In the genomic region with DNA sequence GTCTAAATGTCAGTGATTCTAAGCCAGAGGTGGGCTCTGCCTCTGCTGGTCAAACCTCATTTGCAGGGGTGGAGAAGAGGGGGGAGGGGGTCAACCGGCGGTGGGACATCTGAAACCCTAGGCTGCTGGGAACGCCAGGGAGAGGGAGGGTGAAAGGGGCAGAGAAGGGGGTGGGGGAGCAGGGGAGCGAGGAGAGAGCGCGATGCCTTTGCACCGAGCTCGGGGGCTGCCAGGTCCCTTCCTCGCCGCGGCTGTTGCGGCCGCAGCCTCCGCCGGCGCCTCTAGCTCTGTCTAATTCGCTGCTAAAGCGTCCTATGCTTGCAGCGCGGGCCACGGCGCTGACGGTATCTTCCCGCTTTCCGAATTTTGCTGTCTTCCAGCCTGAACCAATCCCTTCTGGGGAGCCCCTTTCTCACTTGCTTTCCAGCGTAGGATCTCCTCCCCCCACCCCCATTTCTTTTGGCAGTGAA, we compare ENCODE assay signal across 8 cellular contexts. TPM values are rescaled to one million over a fixed set of nuclear protein-coding genes. Genes with fewer than 3 reads are reported as not detected.
DNase-seq lines count a peak whose midpoint lies in the region; ATAC-seq and TF ChIP-seq lines count a peak whose summit lies in the region.

A gene (minus strand): TSS at position 11 of the 470 bp plus-strand sequence. CDS start 738 bp downstream, outside the sequence.

- DNase-seq in astrocyte of the cerebellum (ENCODE audit: low read depth) (no peak), kidney epithelial cell (ENCODE audit: low read depth) (no peak), T1000 (lab: John Stamatoyannopoulos, UW) (no peak)
- no peak for DNase-seq in activated effector memory CD4-positive, alpha-beta T cell treated with Interleukin-2 at 50 U/mL for 16 hours

- H3K36me3 ChIP-seq in HUES64 (ENCODE audit: insufficient read depth, low read length) (no peaks in the 10 kb centered on the region), kidney epithelial cell (ENCODE audit: control insufficient read depth, insufficient read depth, low read length) (no peaks in the 10 kb centered on the region), stomach smooth muscle (ENCODE audit: control insufficient read depth in 2 of 2, insufficient read depth in 2 of 2, low read length in 2 of 2) (no peaks in the 10 kb centered on the region)

- in situ Hi-C loops in astrocyte of the cerebellum (cut with HindIII; ENCODE audit: low sequenced_read_pairs), result no loop called here

- no peak within 1 kb of the TSS; the same call in 1 of the 2 replicates for H3K9ac ChIP-seq in HUES64 (ENCODE audit: low read depth, low read length)
- H3K9ac ChIP-seq in stomach smooth muscle (ENCODE audit: low read length in 2 of 2), result peak within 1 kb of the TSS; percentile 86 to 95

- H3K27ac ChIP-seq in HUES64 (ENCODE audit: low read depth, low read length) (no peak within 1 kb of the TSS), stomach smooth muscle (ENCODE audit: low read length) (peak within 1 kb of the TSS; percentile 89)

- no peak for ATAC-seq in GM21825 (IDR thresholded peaks at IDR 0.05; ENCODE audit: unreplicated experiment)
- ATAC-seq in HG02588 (IDR thresholded peaks at IDR 0.05; ENCODE audit: unreplicated experiment), result no peak

- TF ChIP-seq CTCF in astrocyte of the cerebellum (IDR thresholded peaks at IDR 0.05; ENCODE audit: low read depth, low read length, missing control alignments), result no peak
- no peak for TF ChIP-seq CTCF in kidney epithelial cell (IDR thresholded peaks at IDR 0.05; ENCODE audit: insufficient read depth, low read length, poor library complexity, severe bottlenecking)

- under 1% methylated on average over 26 of the region's 26 CpGs for WGBS in HUES64

- H3K4me3 ChIP-seq in HUES64 (ENCODE audit: low read length) (peak within 1 kb of the TSS; percentile 58), astrocyte of the cerebellum (ENCODE audit: low read depth, low read length) (peak within 1 kb of the TSS; percentile 45), kidney epithelial cell (ENCODE audit: low read depth, low read length) (peak within 1 kb of the TSS; percentile 42), stomach smooth muscle (ENCODE audit: low read length in 2 of 2) (peak within 1 kb of the TSS; percentile 97 to 98)

- peaks cover 27% of the 10 kb centered on the region for H3K4me1 ChIP-seq in HUES64 (ENCODE audit: insufficient read depth, low read length)
- no peaks in the 10 kb centered on the region for H3K4me1 ChIP-seq in stomach smooth muscle (ENCODE audit: control insufficient read depth, insufficient read depth, low read length)

- H3K9me3 ChIP-seq in HUES64 (ENCODE audit: insufficient read depth, low read depth, low read length) (no peaks in the 10 kb centered on the region), stomach smooth muscle (ENCODE audit: control insufficient read depth in 2 of 2, low read length in 2 of 2) (no peaks in the 10 kb centered on the region)

- peaks cover 60% of the 10 kb centered on the region for H3K27me3 ChIP-seq in HUES64 (ENCODE audit: insufficient read depth, low read length)
- H3K27me3 ChIP-seq in kidney epithelial cell (ENCODE audit: control insufficient read depth, insufficient read depth, low read length), result peaks cover 24% of the 10 kb centered on the region
- H3K27me3 ChIP-seq in stomach smooth muscle (ENCODE audit: control insufficient read depth in 1 of 2, insufficient read depth in 2 of 2, low read length in 2 of 2), result no peaks in the 10 kb centered on the region

RNA-seq across cellular contexts. Expression of the gene that starts here (rescaled TPM):
- polyA plus RNA-seq in HUES64 (2013, experiment 1 of 2), result 0.80 TPM
- polyA plus RNA-seq in HUES64 (2013, experiment 2 of 2), result 1.8 TPM
- total RNA-seq in kidney epithelial cell, result 0.08 TPM in 1 of 2 replicates, not detected in the other

Comparison
In these comparisons a context has a peak if more than half of its experiments do, and no peak if none do; other contexts are left out.
1. H3K4me3 ChIP-seq: peak in every context shown above with its lines; median percentile 98 in stomach smooth muscle; 58 in HUES64; 45 in astrocyte of the cerebellum; 42 in kidney epithelial cell.